Comparison of ENCODE assay signal across 9 cellular contexts in the genomic region with DNA sequence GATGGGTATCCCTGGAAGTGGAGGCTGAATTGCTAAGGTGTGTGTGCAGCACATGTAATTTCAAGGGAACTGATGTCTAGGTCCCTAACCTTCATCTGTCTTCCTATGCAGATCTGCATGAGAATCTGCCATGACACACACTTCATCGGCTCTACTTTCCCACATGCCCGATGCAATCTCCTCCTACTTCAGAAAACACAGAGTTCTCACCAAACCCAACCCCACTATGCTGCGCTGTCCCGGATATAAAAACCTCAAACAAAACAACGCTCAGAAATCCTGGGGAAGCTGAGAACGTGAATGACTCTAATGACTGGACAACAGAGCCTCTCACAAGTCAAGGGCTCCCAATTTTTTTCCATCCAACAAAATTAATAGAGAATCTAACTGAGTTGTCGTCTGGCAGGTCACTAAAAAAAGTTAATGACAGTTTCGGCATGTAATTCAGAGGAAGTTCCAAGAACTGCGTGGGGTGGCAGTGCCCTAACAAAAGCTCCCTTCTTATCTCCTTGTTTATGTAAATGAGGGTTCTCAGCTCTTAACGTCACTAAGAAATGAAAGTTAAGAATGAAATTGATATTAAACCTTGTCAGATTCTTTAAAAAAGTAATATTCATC. TPM values are rescaled to one million over a fixed set of nuclear protein-coding genes. Genes with fewer than 3 reads are reported as not detected.
DNase-seq lines count a peak whose midpoint lies in the region; ATAC-seq, FAIRE-seq and TF ChIP-seq lines count a peak whose summit lies in the region.
"Had no signal": no experiment of that assay in that cellular context is flagged by ENCODE, and none has a peak within 500 bp of the region (broad histone marks: within the 10 kb centered on the region; RNA-seq: fewer than 3 reads in every experiment).

No MANE protein-coding gene starts in this region.

- H3K4me3 ChIP-seq in right lobe of liver (no peak overlapping the region), HepG2 (replicated peaks in 1 of 3; ENCODE audit: insufficient read depth in 1 of 3, low read depth in 2 of 3, low read length in 3 of 3) (no peak overlapping the region), fibroblast of villous mesenchyme (ENCODE audit: low read depth, low read length) (peak overlapping the region; percentile 37)

- in situ Hi-C loops in HepG2 (cut with HindIII; ENCODE audit: extremely low pct_ligation_motif_present, low pct_unique_long_range_greater_than_20kb): no loop called here

- POLR2A ChIA-PET in HepG2 (lab: Yijun Ruan, JAX): no interaction called here

- peak; percentile 17 to 34 (median 24) for ATAC-seq in right lobe of liver
- no peak for ATAC-seq in HepG2
- no peak for ATAC-seq in HG02885 (IDR thresholded peaks at IDR 0.05; ENCODE audit: poor library complexity, unreplicated experiment)
- ATAC-seq in GM21786 (IDR thresholded peaks at IDR 0.05; ENCODE audit: unreplicated experiment): no peak

- no TSS peak for BruUV-seq in HepG2 (replicated peaks; lab: Mats Ljungman, UMichigan)

- DNase-seq in right lobe of liver (no peak), HepG2 (ENCODE audit: low spot score) (no peak), fibroblast of villous mesenchyme (ENCODE audit: low read depth) (peak; percentile 76), 8988T (no peak), globus pallidus (ENCODE audit: low spot score) (no peak)
- DNase-seq: NCI-H510A had no signal

- no peaks in the 10 kb centered on the region for H3K27me3 ChIP-seq in right lobe of liver
- H3K27me3 ChIP-seq in HepG2 (ENCODE audit: control insufficient read depth in 1 of 2, insufficient read depth in 2 of 2, low read length in 2 of 2): no peaks in the 10 kb centered on the region

- H3K9me3 ChIP-seq in right lobe of liver (no peaks in the 10 kb centered on the region), HepG2 (ENCODE audit: low read length) (no peaks in the 10 kb centered on the region)

- FAIRE-seq in HepG2 (lab: Jason Lieb, UNC) (no peak), TTC549 (lab: Jason Lieb, UNC) (peak; percentile 75)

- no peak overlapping the region for H3K9ac ChIP-seq in HepG2 (ENCODE audit: insufficient read depth, low read depth, low read length)

- H3K27ac ChIP-seq in right lobe of liver (no peak overlapping the region), HepG2 (ENCODE audit: extremely low read length, insufficient read depth, low read length) (no peak overlapping the region)

- H2AFZ ChIP-seq in HepG2 (ENCODE audit: low read length): no peak overlapping the region

- no peak overlapping the region for H3K4me2 ChIP-seq in HepG2 (ENCODE audit: low read depth, low read length)

- CTCF ChIA-PET in HepG2 (lab: Yijun Ruan, JAX; ENCODE audit: low intra/inter-chr PET ratio, low total read pairs): no interaction called here

- TF ChIP-seq EP300 in HepG2 (IDR thresholded peaks at IDR 0.05; ENCODE audit: low read depth in 2 of 2, low read length in 2 of 2): no peak
- TF ChIP-seq EP300 in HepG2 (CRISPR knock-in tag; IDR thresholded peaks at IDR 0.05; ENCODE audit: borderline replicate concordance): no peak

- TF ChIP-seq POLR2A in right lobe of liver (IDR thresholded peaks at IDR 0.05): no peak
- no peak for TF ChIP-seq POLR2A in HepG2 (IDR thresholded peaks at IDR 0.05; ENCODE audit: insufficient read depth in 1 of 2, low read depth in 2 of 2, low read length in 2 of 2)

- TF ChIP-seq CTCF in right lobe of liver (IDR thresholded peaks at IDR 0.05) (no peak), HepG2 (CRISPR knock-in tag; IDR thresholded peaks at IDR 0.05) (no peak), fibroblast of villous mesenchyme (IDR thresholded peaks at IDR 0.05; ENCODE audit: insufficient read depth, low read depth, low read length) (no peak)

- no peaks in the 10 kb centered on the region for H3K36me3 ChIP-seq in right lobe of liver
- no peaks in the 10 kb centered on the region for H3K36me3 ChIP-seq in HepG2 (replicated peaks in 1 of 2; ENCODE audit: control insufficient read depth in 1 of 2, insufficient read depth in 2 of 2, low read length in 2 of 2)

- no peaks in the 10 kb centered on the region for H4K20me1 ChIP-seq in HepG2 (ENCODE audit: insufficient read depth, low read length)

- intact Hi-C loops in right lobe of liver (cut with DNase I) (no loop called here), HepG2 (cut with micrococcal nuclease; ENCODE audit: unreplicated experiment) (no loop called here)

- 19% methylated on average over 10 of the region's 10 CpGs for WGBS in right lobe of liver (ENCODE audit: insufficient coverage, low coverage, low lambda C conversion rate, missing lambda C conversion rate)
- 98% methylated on average over 10 of the region's 10 CpGs for WGBS in HepG2 (ENCODE audit: low lambda C conversion rate)

- no peak for TF ChIP-seq RAD21 in HepG2 (CRISPR knock-in tag; IDR thresholded peaks at IDR 0.05)

- peaks cover 0 to 15% (median 7%) of the 10 kb centered on the region in 4 donors for H3K4me1 ChIP-seq in right lobe of liver
- H3K4me1 ChIP-seq in HepG2 (ENCODE audit: insufficient read depth, low read length): peaks cover 46% of the 10 kb centered on the region

- peaks cover 19% of the 10 kb centered on the region for H3K79me2 ChIP-seq in HepG2 (ENCODE audit: insufficient read depth, low read length)

TF ChIP-seq in HepG2, 621 proteins besides CTCF, POLR2A, EP300 and RAD21:
- TF ChIP-seq ZNF777 (CRISPR knock-in tag; IDR thresholded peaks at IDR 0.05) (no peak), ZNF773 (CRISPR knock-in tag; IDR thresholded peaks at IDR 0.05; ENCODE audit: borderline replicate concordance) (no peak), NAIF1 (CRISPR knock-in tag; IDR thresholded peaks at IDR 0.05; ENCODE audit: borderline replicate concordance) (no peak)
- TF ChIP-seq, protein P1, sequence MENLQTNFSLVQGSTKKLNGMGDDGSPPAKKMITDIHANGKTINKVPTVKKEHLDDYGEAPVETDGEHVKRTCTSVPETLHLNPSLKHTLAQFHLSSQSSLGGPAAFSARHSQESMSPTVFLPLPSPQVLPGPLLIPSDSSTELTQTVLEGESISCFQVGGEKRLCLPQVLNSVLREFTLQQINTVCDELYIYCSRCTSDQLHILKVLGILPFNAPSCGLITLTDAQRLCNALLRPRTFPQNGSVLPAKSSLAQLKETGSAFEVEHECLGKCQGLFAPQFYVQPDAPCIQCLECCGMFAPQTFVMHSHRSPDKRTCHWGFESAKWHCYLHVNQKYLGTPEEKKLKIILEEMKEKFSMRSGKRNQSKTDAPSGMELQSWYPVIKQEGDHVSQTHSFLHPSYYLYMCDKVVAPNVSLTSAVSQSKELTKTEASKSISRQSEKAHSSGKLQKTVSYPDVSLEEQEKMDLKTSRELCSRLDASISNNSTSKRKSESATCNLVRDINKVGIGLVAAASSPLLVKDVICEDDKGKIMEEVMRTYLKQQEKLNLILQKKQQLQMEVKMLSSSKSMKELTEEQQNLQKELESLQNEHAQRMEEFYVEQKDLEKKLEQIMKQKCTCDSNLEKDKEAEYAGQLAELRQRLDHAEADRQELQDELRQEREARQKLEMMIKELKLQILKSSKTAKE (CRISPR knock-in tag; IDR thresholded peaks at IDR 0.05; ENCODE audit: borderline replicate concordance): no peak
TF ChIP-seq in HepG2: peak in this region for 0.

RNA-seq across cellular contexts. Expression of gene STX18, which starts 39.0 kb away (rescaled TPM):
- total RNA-seq in right lobe of liver: 10 to 100 TPM; 11.7 to 18.4 (median 15.8) TPM
- total RNA-seq in HepG2 (2016; rRNA removed; fragmentation: Illumina TruSeq; extraction: Trizol): 37.1 and 41.2 TPM in 2 replicates
- total RNA-seq in HepG2 (2016; cell fraction: cytosol; rRNA removed; fragmentation: Illumina TruSeq; extraction: Trizol; ENCODE audit: low read depth): 11.5 and 14.0 TPM in 2 replicates
- 40.9 and 44.1 TPM in 2 replicates for total RNA-seq in HepG2 (2016; cell fraction: insoluble cytoplasmic fraction; rRNA removed; fragmentation: Illumina TruSeq; extraction: Trizol)
- 12.6 and 15.9 TPM in 2 replicates for total RNA-seq in HepG2 (2016; cell fraction: membrane; rRNA removed; fragmentation: Illumina TruSeq; extraction: Trizol)
- 24.4 and 27.9 TPM in 2 replicates for total RNA-seq in HepG2 (2016; cell fraction: nucleus; rRNA removed; fragmentation: Illumina TruSeq; extraction: Trizol)
- polyA plus RNA-seq in HepG2 (2011; rRNA removed): 23.9 TPM in 2 replicates
- 17.9 and 20.1 TPM in 2 replicates for polyA plus RNA-seq in HepG2 (2011; cell fraction: cytosol; rRNA removed)
- 24.6 and 26.7 TPM in 2 replicates for polyA plus RNA-seq in HepG2 (2011; cell fraction: nucleus; rRNA removed)
- polyA plus RNA-seq in HepG2 (2012): 22.7 and 31.3 TPM in 2 replicates
- polyA plus RNA-seq in HepG2 (2016; cell fraction: cytosol; fragmentation: Illumina TruSeq; extraction: Trizol; ENCODE audit: low read depth): 4.8 and 5.9 TPM in 2 replicates
- polyA plus RNA-seq in HepG2 (2016; cell fraction: insoluble cytoplasmic fraction; fragmentation: Illumina TruSeq; extraction: Trizol; ENCODE audit: low read depth): 50.8 and 51.9 TPM in 2 replicates
- polyA plus RNA-seq in HepG2 (2016; cell fraction: membrane; fragmentation: Illumina TruSeq; extraction: Trizol; ENCODE audit: low read depth): 7.5 and 10.0 TPM in 2 replicates
- polyA plus RNA-seq in HepG2 (2016; cell fraction: nucleus; fragmentation: Illumina TruSeq; extraction: Trizol; ENCODE audit: insufficient read depth, low read depth): 47.1 and 53.3 TPM in 2 replicates
- polyA minus RNA-seq in HepG2 (2011; rRNA and poly(A)+ RNA removed; ENCODE audit: low replicate concordance): 11.7 and 20.0 TPM in 2 replicates
- 8.2 and 11.2 TPM in 2 replicates for polyA minus RNA-seq in HepG2 (2011; cell fraction: cytosol; rRNA and poly(A)+ RNA removed)
- 42.9 and 44.3 TPM in 2 replicates for polyA minus RNA-seq in HepG2 (2011; cell fraction: nucleus; rRNA and poly(A)+ RNA removed)
- 24.2 TPM in 2 replicates for total RNA-seq in fibroblast of villous mesenchyme

Comparison
In these comparisons a context has a peak if more than half of its experiments do, and no peak if none do; other contexts are left out.
1. ATAC-seq: peak in right lobe of liver (4 of 4); none in HepG2 (single experiment), HG02885 (single experiment) and GM21786 (single experiment).